ENCODE assay signal across 25 cellular contexts in the genomic region with DNA sequence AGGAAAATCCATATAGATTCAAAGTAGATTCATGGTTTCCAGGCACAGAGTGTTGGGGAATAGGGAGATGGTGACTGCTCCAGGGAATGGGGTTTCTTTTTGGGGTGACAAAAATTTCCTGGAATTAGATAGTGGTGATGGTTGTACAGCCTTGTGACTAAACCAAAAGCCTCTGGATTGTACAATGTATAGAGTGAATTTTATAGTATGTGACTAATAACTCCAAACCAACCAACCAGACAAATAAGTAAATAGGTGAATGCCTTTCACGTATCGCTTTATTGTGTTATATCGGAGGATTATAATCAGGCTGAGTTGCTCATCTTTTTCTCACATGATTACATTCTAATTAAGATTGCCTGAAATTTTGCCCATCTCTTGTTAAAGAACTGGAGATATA. TPM values are rescaled to one million over a fixed set of nuclear protein-coding genes. Genes with fewer than 3 reads are reported as not detected.
"Had no signal": no experiment of that assay in that cellular context is flagged by ENCODE, and none has a peak within 500 bp of the region (broad histone marks: within the 10 kb centered on the region; RNA-seq: fewer than 3 reads in every experiment).

No MANE protein-coding gene starts in this region.

- H3K4me3 Mint-ChIP-seq: dendritic cell treated with granulocyte-macrophage colony-stimulating factor and Interleukin-4, amounts not matched to agents 40 ng/mL and 50 ng/mL, for 4 days; effector memory CD8-positive, alpha-beta T cell; endodermal cell; mesothelial cell of epicardium; naive B cell; naive thymus-derived CD8-positive, alpha-beta T cell had no signal

- H3K27ac ChIP-seq: epithelial cell of prostate, esophagus squamous epithelium, gastrocnemius medialis, heart right ventricle, left lung, lower lobe of right lung had no signal

- H3K27me3 Mint-ChIP-seq: dendritic cell treated with granulocyte-macrophage colony-stimulating factor and Interleukin-4, amounts not matched to agents 40 ng/mL and 50 ng/mL, for 4 days had no signal

- H3K27ac Mint-ChIP-seq: dendritic cell treated with granulocyte-macrophage colony-stimulating factor and Interleukin-4, amounts not matched to agents 40 ng/mL and 50 ng/mL, for 4 days; effector memory CD8-positive, alpha-beta T cell; endodermal cell; mesothelial cell of epicardium; naive thymus-derived CD8-positive, alpha-beta T cell had no signal

- DNase-seq: cortex of kidney; effector CD8-positive, alpha-beta T cell; effector memory CD8-positive, alpha-beta T cell; endodermal cell; erythroblast; esophagus squamous epithelium; gastrocnemius medialis; glutamatergic neuron; head of caudate nucleus; heart right ventricle; hippocampal formation; left cardiac atrium; left lung; left ventricle myocardium superior; lower lobe of right lung; mucosa of descending colon; naive B cell; naive thymus-derived CD8-positive, alpha-beta T cell had no signal

- H3K36me3 ChIP-seq: esophagus squamous epithelium, gastrocnemius medialis, heart right ventricle, left lung, lower lobe of right lung had no signal

- H3K4me1 Mint-ChIP-seq: endodermal cell, mesothelial cell of epicardium, naive B cell had no signal

- ATAC-seq: effector memory CD8-positive, alpha-beta T cell; esophagus mucosa; gastrocnemius medialis; heart right ventricle; left cardiac atrium; left lung; left ventricle myocardium superior; lower lobe of right lung; mucosa of descending colon; naive thymus-derived CD8-positive, alpha-beta T cell had no signal

- H3K27me3 ChIP-seq: esophagus squamous epithelium, gastrocnemius medialis, heart right ventricle, left lung had no signal

- H3K4me1 ChIP-seq: esophagus squamous epithelium, gastrocnemius medialis, left lung, lower lobe of right lung had no signal

- H3K9me3 Mint-ChIP-seq: effector memory CD8-positive, alpha-beta T cell; endodermal cell; naive B cell had no signal

- H3K9me3 ChIP-seq: esophagus squamous epithelium, gastrocnemius medialis, left lung, lower lobe of right lung, mucosa of descending colon had no signal

- H3K36me3 Mint-ChIP-seq: mesothelial cell of epicardium; naive B cell; naive thymus-derived CD8-positive, alpha-beta T cell had no signal

- H3K4me3 ChIP-seq: esophagus squamous epithelium, gastrocnemius medialis, heart right ventricle, left lung, lower lobe of right lung, mucosa of descending colon had no signal

RNA-seq across cellular contexts. Expression of gene SMCO2, which starts 52.8 kb away (rescaled TPM):
- total RNA-seq: gastrocnemius medialis; left cardiac atrium; left ventricle myocardium superior; lower leg skin; mesenteric fat pad; mesothelial cell of epicardium; mucosa of descending colon; myocyte; naive thymus-derived CD8-positive, alpha-beta T cell had no signal
